ENCODE assay signal across 1 cellular context in the genomic region with DNA sequence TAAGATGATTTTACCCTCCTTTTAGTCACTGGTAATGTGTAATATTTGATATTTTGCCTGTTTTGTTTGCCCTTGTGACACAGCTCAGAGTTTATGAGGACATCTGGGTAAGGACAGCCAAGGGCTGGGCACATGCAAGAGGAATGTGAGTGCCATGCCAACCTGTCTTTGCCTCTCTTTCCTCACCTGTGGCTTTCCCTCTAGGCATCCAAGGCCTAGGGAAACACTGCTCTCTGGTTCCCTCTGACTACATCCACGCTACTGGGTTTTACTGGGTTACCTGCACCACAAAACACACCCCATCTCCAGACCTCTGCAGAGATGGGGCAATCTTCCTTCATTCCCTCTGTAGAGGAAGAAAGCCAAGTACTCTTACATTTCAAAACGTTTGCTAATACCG.
TF ChIP-seq lines count a peak whose summit lies in the region.

No MANE protein-coding gene starts in this region.

TF ChIP-seq in K562, 482 proteins besides CTCF, POLR2A, EP300 and RAD21:
- no peak for TF ChIP-seq ZNF79 (CRISPR knock-in tag; IDR thresholded peaks at IDR 0.05; ENCODE audit: low read depth)
- no peak for TF ChIP-seq ZNF444 (CRISPR knock-in tag; IDR thresholded peaks at IDR 0.05)
- TF ChIP-seq KLF1 (tag; IDR thresholded peaks at IDR 0.05): no peak
- TF ChIP-seq, protein P1, sequence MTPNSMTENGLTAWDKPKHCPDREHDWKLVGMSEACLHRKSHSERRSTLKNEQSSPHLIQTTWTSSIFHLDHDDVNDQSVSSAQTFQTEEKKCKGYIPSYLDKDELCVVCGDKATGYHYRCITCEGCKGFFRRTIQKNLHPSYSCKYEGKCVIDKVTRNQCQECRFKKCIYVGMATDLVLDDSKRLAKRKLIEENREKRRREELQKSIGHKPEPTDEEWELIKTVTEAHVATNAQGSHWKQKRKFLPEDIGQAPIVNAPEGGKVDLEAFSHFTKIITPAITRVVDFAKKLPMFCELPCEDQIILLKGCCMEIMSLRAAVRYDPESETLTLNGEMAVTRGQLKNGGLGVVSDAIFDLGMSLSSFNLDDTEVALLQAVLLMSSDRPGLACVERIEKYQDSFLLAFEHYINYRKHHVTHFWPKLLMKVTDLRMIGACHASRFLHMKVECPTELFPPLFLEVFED (CRISPR knock-in tag; conservative IDR thresholded peaks at IDR 0.05): no peak
- no peak for TF ChIP-seq TCFL5 (CRISPR knock-in tag; conservative IDR thresholded peaks at IDR 0.05)
- no peak for TF ChIP-seq ZNF134 (CRISPR knock-in tag; conservative IDR thresholded peaks at IDR 0.05)
- no peak for TF ChIP-seq RBFOX2 (IDR thresholded peaks at IDR 0.05; ENCODE audit: low read depth, low read length)
- TF ChIP-seq, protein P2, sequence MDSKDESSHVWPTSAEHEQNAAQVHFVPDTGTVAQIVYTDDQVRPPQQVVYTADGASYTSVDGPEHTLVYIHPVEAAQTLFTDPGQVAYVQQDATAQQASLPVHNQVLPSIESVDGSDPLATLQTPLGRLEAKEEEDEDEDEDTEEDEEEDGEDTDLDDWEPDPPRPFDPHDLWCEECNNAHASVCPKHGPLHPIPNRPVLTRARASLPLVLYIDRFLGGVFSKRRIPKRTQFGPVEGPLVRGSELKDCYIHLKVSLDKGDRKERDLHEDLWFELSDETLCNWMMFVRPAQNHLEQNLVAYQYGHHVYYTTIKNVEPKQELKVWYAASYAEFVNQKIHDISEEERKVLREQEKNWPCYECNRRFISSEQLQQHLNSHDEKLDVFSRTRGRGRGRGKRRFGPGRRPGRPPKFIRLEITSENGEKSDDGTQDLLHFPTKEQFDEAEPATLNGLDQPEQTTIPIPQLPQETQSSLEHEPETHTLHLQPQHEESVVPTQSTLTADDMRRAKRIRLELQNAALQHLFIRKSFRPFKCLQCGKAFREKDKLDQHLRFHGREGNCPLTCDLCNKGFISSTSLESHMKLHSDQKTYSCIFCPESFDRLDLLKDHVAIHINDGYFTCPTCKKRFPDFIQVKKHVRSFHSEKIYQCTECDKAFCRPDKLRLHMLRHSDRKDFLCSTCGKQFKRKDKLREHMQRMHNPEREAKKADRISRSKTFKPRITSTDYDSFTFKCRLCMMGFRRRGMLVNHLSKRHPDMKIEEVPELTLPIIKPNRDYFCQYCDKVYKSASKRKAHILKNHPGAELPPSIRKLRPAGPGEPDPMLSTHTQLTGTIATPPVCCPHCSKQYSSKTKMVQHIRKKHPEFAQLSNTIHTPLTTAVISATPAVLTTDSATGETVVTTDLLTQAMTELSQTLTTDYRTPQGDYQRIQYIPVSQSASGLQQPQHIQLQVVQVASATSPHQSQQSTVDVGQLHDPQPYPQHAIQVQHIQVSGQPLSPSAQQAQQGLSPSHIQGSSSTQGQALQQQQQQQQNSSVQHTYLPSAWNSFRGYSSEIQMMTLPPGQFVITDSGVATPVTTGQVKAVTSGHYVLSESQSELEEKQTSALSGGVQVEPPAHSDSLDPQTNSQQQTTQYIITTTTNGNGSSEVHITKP (IDR thresholded peaks at IDR 0.05; ENCODE audit: partially characterized antibody): no peak
- no peak for TF ChIP-seq ZNF263 (CRISPR knock-in tag; IDR thresholded peaks at IDR 0.05; ENCODE audit: borderline replicate concordance)
- no peak for TF ChIP-seq ZNF699 (CRISPR knock-in tag; IDR thresholded peaks at IDR 0.05; ENCODE audit: insufficient replicate concordance)
- TF ChIP-seq MTA3 (IDR thresholded peaks at IDR 0.05; ENCODE audit: borderline replicate concordance): no peak
- TF ChIP-seq MAZ (CRISPR knock-in tag; conservative IDR thresholded peaks at IDR 0.05 in 1 of 2, IDR thresholded peaks at IDR 0.05 in 1 of 2): no peak
- no peak for TF ChIP-seq SRSF1 (IDR thresholded peaks at IDR 0.05; ENCODE audit: low read depth, low read length)
- TF ChIP-seq CEBPG (CRISPR knock-in tag; IDR thresholded peaks at IDR 0.05): no peak
- TF ChIP-seq CEBPG (tag; conservative IDR thresholded peaks at IDR 0.05 in 1 of 2, IDR thresholded peaks at IDR 0.05 in 1 of 2): no peak
- TF ChIP-seq ZNF41 (CRISPR knock-in tag; conservative IDR thresholded peaks at IDR 0.05): no peak
- no peak for TF ChIP-seq FOXK1 (CRISPR knock-in tag; IDR thresholded peaks at IDR 0.05; ENCODE audit: borderline replicate concordance)
- no peak for TF ChIP-seq XRCC5 (IDR thresholded peaks at IDR 0.05; ENCODE audit: low read depth, low read length)
- TF ChIP-seq TOE1 (IDR thresholded peaks at IDR 0.05; ENCODE audit: borderline replicate concordance): no peak
- no peak for TF ChIP-seq TOE1 (CRISPR knock-in tag; IDR thresholded peaks at IDR 0.05; ENCODE audit: borderline replicate concordance, low read depth)
- TF ChIP-seq, protein P3, sequence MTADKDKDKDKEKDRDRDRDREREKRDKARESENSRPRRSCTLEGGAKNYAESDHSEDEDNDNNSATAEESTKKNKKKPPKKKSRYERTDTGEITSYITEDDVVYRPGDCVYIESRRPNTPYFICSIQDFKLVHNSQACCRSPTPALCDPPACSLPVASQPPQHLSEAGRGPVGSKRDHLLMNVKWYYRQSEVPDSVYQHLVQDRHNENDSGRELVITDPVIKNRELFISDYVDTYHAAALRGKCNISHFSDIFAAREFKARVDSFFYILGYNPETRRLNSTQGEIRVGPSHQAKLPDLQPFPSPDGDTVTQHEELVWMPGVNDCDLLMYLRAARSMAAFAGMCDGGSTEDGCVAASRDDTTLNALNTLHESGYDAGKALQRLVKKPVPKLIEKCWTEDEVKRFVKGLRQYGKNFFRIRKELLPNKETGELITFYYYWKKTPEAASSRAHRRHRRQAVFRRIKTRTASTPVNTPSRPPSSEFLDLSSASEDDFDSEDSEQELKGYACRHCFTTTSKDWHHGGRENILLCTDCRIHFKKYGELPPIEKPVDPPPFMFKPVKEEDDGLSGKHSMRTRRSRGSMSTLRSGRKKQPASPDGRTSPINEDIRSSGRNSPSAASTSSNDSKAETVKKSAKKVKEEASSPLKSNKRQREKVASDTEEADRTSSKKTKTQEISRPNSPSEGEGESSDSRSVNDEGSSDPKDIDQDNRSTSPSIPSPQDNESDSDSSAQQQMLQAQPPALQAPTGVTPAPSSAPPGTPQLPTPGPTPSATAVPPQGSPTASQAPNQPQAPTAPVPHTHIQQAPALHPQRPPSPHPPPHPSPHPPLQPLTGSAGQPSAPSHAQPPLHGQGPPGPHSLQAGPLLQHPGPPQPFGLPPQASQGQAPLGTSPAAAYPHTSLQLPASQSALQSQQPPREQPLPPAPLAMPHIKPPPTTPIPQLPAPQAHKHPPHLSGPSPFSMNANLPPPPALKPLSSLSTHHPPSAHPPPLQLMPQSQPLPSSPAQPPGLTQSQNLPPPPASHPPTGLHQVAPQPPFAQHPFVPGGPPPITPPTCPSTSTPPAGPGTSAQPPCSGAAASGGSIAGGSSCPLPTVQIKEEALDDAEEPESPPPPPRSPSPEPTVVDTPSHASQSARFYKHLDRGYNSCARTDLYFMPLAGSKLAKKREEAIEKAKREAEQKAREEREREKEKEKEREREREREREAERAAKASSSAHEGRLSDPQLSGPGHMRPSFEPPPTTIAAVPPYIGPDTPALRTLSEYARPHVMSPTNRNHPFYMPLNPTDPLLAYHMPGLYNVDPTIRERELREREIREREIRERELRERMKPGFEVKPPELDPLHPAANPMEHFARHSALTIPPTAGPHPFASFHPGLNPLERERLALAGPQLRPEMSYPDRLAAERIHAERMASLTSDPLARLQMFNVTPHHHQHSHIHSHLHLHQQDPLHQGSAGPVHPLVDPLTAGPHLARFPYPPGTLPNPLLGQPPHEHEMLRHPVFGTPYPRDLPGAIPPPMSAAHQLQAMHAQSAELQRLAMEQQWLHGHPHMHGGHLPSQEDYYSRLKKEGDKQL (CRISPR knock-in tag; IDR thresholded peaks at IDR 0.05; ENCODE audit: borderline replicate concordance): no peak
